Comparison of ENCODE assay signal across 28 cellular contexts in the genomic region with DNA sequence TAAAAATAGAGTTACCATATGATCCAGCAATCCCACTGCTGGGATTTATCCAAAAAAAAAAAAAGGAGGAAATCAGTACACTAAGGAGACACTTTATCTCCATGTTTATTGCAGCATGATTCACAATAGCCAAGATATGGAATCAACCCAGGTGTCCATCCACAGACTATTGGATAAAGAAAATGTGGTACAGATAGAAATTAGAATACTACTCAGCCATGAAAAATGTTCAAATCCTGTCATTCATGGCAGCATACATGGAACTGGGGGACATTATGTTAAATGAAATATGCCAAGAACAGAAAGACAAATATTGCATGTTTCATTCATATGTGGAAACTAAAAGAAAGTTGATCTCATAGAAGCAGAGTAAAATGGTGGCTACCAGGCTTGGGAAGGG.
"Had no signal": no experiment of that assay in that cellular context is flagged by ENCODE, and none has a peak within 500 bp of the region (broad histone marks: within the 10 kb centered on the region; RNA-seq: fewer than 3 reads in every experiment).

No MANE protein-coding gene starts in this region.

- H3K9me3 ChIP-seq: neutrophil, right atrium auricular region, right lobe of liver had no signal

- FAIRE-seq: islet of Langerhans had no signal

- H2AFZ ChIP-seq: parathyroid adenoma had no signal

- DNase-seq: hypothalamus; immature natural killer cell; left ventricle myocardium inferior; mesendoderm; naive B cell; natural killer cell; nephron progenitor cell; occipital lobe; right lobe of liver; stimulated activated CD4-positive, alpha-beta T cell treated with anti-CD3 and anti-CD28 coated beads, Interleukin-1b, Interleukin-23, amount 100 ng/mL, for 48 hours; stimulated activated CD4-positive, alpha-beta T cell treated with anti-CD3 and anti-CD28 coated beads, Interleukin-2, amount 100 ng/mL, for 48 hours; stimulated activated CD4-positive, alpha-beta T cell treated with anti-CD3 and anti-CD28 coated beads, Interleukin-4, amount 100 ng/mL, for 4 hours; stimulated activated CD8-positive, alpha-beta memory T cell treated with anti-CD3 and anti-CD28 coated beads, Interleukin-4, amount 100 ng/mL, for 48 hours; stimulated activated naive CD4-positive, alpha-beta T cell treated with Interleukin-2 at 50 U/mL for 16 hours; stimulated activated naive CD8-positive, alpha-beta T cell treated with anti-CD3 and anti-CD28 coated beads, Interleukin-15, amount 100 ng/mL, for 72 hours; substantia nigra had no signal

- H3K4me1 ChIP-seq: neural progenitor cell, parathyroid adenoma, right atrium auricular region, uterus had no signal

- H3K9me3 Mint-ChIP-seq: natural killer cell; stimulated activated naive CD8-positive, alpha-beta T cell treated with anti-CD3 and anti-CD28 coated beads, Interleukin-15, amount 100 ng/mL, for 72 hours; type B pancreatic cell had no signal

- H3K4me3 ChIP-seq: left ventricle myocardium inferior, lung, neural progenitor cell, right atrium auricular region, right lobe of liver, smooth muscle cell, tibial nerve, uterus had no signal

- H3K79me2 ChIP-seq: parathyroid adenoma had no signal

- H3K27ac ChIP-seq: left ventricle myocardium inferior, neural progenitor cell, neutrophil, parathyroid adenoma, right atrium auricular region, right lobe of liver, tibial nerve, uterus had no signal

- H3K27me3 ChIP-seq: right atrium auricular region, right lobe of liver, uterus had no signal

- H3K4me3 Mint-ChIP-seq: immature natural killer cell; mesothelial cell of epicardium; naive B cell; natural killer cell; nephron progenitor cell; neural progenitor cell; stimulated activated memory B cell treated with anti-CD40 and anti-IgM and Interleukin-4, amounts not matched to agents 10 μg/mL and 1 μg/mL and 100 μg/mL, for 72 hours; stimulated activated naive CD8-positive, alpha-beta T cell treated with anti-CD3 and anti-CD28 coated beads, Interleukin-15, amount 100 ng/mL, for 72 hours; type B pancreatic cell had no signal

- H3K27ac Mint-ChIP-seq: immature natural killer cell; mesothelial cell of epicardium; natural killer cell; nephron progenitor cell; neural progenitor cell; stimulated activated memory B cell treated with anti-CD40 and anti-IgM and Interleukin-4, amounts not matched to agents 10 μg/mL and 1 μg/mL and 100 μg/mL, for 72 hours; type B pancreatic cell had no signal

- ATAC-seq: natural killer cell; right lobe of liver; stimulated activated memory B cell treated with anti-CD40 and anti-IgM and Interleukin-4, amounts not matched to agents 10 μg/mL and 1 μg/mL and 100 μg/mL, for 72 hours; stimulated activated naive CD8-positive, alpha-beta T cell treated with anti-CD3 and anti-CD28 coated beads, Interleukin-15, amount 100 ng/mL, for 72 hours had no signal

- H3K4me2 ChIP-seq: neural progenitor cell, smooth muscle cell had no signal

- H3K36me3 Mint-ChIP-seq: mesothelial cell of epicardium; neural progenitor cell; stimulated activated memory B cell treated with anti-CD40 and anti-IgM and Interleukin-4, amounts not matched to agents 10 μg/mL and 1 μg/mL and 100 μg/mL, for 72 hours; type B pancreatic cell had no signal

- H3K9ac ChIP-seq: neural progenitor cell, parathyroid adenoma had no signal

- H3K36me3 ChIP-seq: left ventricle myocardium inferior, neural progenitor cell, neutrophil, right atrium auricular region, right lobe of liver, tibial nerve, uterus had no signal
